In genomic region chr3:102140116-102140515, GRCh38 we compare ENCODE assay signal across 2 cellular contexts.
TF ChIP-seq lines count a peak whose summit lies in the region.

No MANE protein-coding gene starts in this region.

TF ChIP-seq in HEK293, 187 proteins besides CTCF, POLR2A, EP300 and RAD21 (continued from another document):
- TF ChIP-seq ZNF148 (tag by site-specific recombination; IDR thresholded peaks at IDR 0.05; ENCODE audit: borderline replicate concordance), result no peak
- TF ChIP-seq ZNF23 (tag by site-specific recombination; IDR thresholded peaks at IDR 0.05; ENCODE audit: borderline replicate concordance), result no peak
- TF ChIP-seq ZNF610 (tag by site-specific recombination; IDR thresholded peaks at IDR 0.05; ENCODE audit: borderline replicate concordance), result no peak
- no peak for TF ChIP-seq ZNF202 (tag by site-specific recombination; IDR thresholded peaks at IDR 0.05; ENCODE audit: borderline replicate concordance)
- peak; percentile 94 for TF ChIP-seq ZNF366 (tag by site-specific recombination; conservative IDR thresholded peaks at IDR 0.05)
- no peak for TF ChIP-seq HOXC10 (CRISPR knock-in tag; IDR thresholded peaks at IDR 0.05)
- TF ChIP-seq ZNF157 (tag by site-specific recombination; IDR thresholded peaks at IDR 0.05), result no peak
TF ChIP-seq in HEK293: peak in this region for 1.

TF ChIP-seq in K562, 482 proteins besides CTCF, POLR2A, EP300 and RAD21 (continued from another document):
- TF ChIP-seq ZBTB9 (CRISPR knock-in tag; IDR thresholded peaks at IDR 0.05) (no peak), POU5F1 (IDR thresholded peaks at IDR 0.05; ENCODE audit: borderline replicate concordance, low read depth, low read length, partially characterized antibody) (no peak), MCM7 (IDR thresholded peaks at IDR 0.05) (no peak), ARHGAP35 (IDR thresholded peaks at IDR 0.05; ENCODE audit: partially characterized antibody) (no peak)
